ENCODE assay signal across 12 cellular contexts in genomic region chr11:76120513-76121081, GRCh38.
DNase-seq lines count a peak whose midpoint lies in the region; ATAC-seq and TF ChIP-seq lines count a peak whose summit lies in the region.
"Had no signal": no experiment of that assay in that cellular context is flagged by ENCODE, and none has a peak within 500 bp of the region (broad histone marks: within the 10 kb centered on the region; RNA-seq: fewer than 3 reads in every experiment).

No MANE protein-coding gene starts in this region.

- ATAC-seq in heart left ventricle = peak; percentile 35 to 69 (median 62)
- ATAC-seq in HG03280 (IDR thresholded peaks at IDR 0.05; ENCODE audit: unreplicated experiment) = no peak

- H3K4me1 ChIP-seq in ascending aorta = peaks cover 0 to 14% of the 10 kb centered on the region in 2 donors
- peaks cover 11 to 81% (median 50%) of the 10 kb centered on the region in 12 donors for H3K4me1 ChIP-seq in heart left ventricle

- DNase-seq in Ammon's horn (ENCODE audit: low spot score) (peak; percentile 13), ascending aorta (ENCODE audit: low spot score in 2 of 2) (no peak), heart left ventricle (peak in 4 of 5 donors; percentile 34 to 50 (median 44)), COLO829 (ENCODE audit: low spot score) (no peak), NOMO-1 treated with DMSO at 0.1 percent for 48 hours (lab: John Stamatoyannopoulos, UW; ENCODE audit: unreplicated experiment) (no peak), HT-29 (ENCODE audit: low spot score) (no peak)
- DNase-seq: erythroblast, PC-3 had no signal

- peak overlapping the region in 1 of 3 experiments; percentile 24 for H3K4me3 Mint-ChIP-seq in nephron
- H3K4me3 Mint-ChIP-seq: T-helper 2 cell treated with Interferon-gamma antibody and Interleukin-4, amounts not matched to agents 5 μg/mL and 100 μg/mL, for 36 hours had no signal

- 20 to 42% (median 30%) methylated on average over 5 of the region's 5 CpGs for WGBS in heart left ventricle, 4 donors

- H3K9me3 ChIP-seq in ascending aorta (no peaks in the 10 kb centered on the region), heart left ventricle (no peaks in the 10 kb centered on the region)

- peaks cover 10% of the 10 kb centered on the region for H3K36me3 Mint-ChIP-seq in nephron (ENCODE audit: low read depth)

- H3K27me3 ChIP-seq in ascending aorta (no peaks in the 10 kb centered on the region), heart left ventricle (no peaks in the 10 kb centered on the region)

- H3K27ac ChIP-seq in ascending aorta (peak overlapping the region; percentile 31 to 51), heart left ventricle (peak overlapping the region in 11 of 12 donors; percentile 2 to 76 (median 52))

- peak overlapping the region; percentile 51 to 90 (median 89) for H3K27ac Mint-ChIP-seq in nephron
- H3K27ac Mint-ChIP-seq: T-helper 2 cell treated with Interferon-gamma antibody and Interleukin-4, amounts not matched to agents 5 μg/mL and 100 μg/mL, for 36 hours had no signal

- peaks cover 26% of the 10 kb centered on the region for H3K4me1 Mint-ChIP-seq in nephron

- TF ChIP-seq CTCF in ascending aorta (IDR thresholded peaks at IDR 0.05) (no peak), heart left ventricle (IDR thresholded peaks at IDR 0.05) (no peak), nephron (IDR thresholded peaks at IDR 0.05; ENCODE audit: unreplicated experiment in 3 of 3) (no peak)

- peak in 1 of 2 donors; percentile 25 for TF ChIP-seq POLR2A in heart left ventricle (IDR thresholded peaks at IDR 0.05)

- intact Hi-C loops in ascending aorta (cut with DNase I) = no loop called here
- intact Hi-C loops in heart left ventricle (cut with DNase I) = loop anchor here in 3 of 10 donors (2.0 to 5.0 kb wide), 3 partner anchors 38 to 203 kb away; no protein-coding TSS in a partner anchor

- H3K4me3 ChIP-seq in ascending aorta (peak overlapping the region in 1 of 2 donors; percentile 24), heart left ventricle (peak overlapping the region in 1 of 12 donors; percentile 6)
- H3K4me3 ChIP-seq: skin epidermis had no signal

- H3K9me3 Mint-ChIP-seq in nephron = no peaks in the 10 kb centered on the region
- H3K9me3 Mint-ChIP-seq: T-helper 2 cell treated with Interferon-gamma antibody and Interleukin-4, amounts not matched to agents 5 μg/mL and 100 μg/mL, for 36 hours had no signal

- H3K36me3 ChIP-seq in ascending aorta = no peaks in the 10 kb centered on the region
- peaks cover 0 to 16% (median 0%) of the 10 kb centered on the region in 9 donors for H3K36me3 ChIP-seq in heart left ventricle

- H3K27me3 Mint-ChIP-seq in nephron (ENCODE audit: low read depth) = no peaks in the 10 kb centered on the region

Comparison
In these comparisons a context has a peak if more than half of its experiments do, and no peak if none do; other contexts are left out.
1. DNase-seq: peak in Ammon's horn (single experiment) and heart left ventricle (4 of 5); none in ascending aorta (0 of 2), COLO829 (single experiment), NOMO-1 treated with DMSO at 0.1 percent for 48 hours (single experiment) and HT-29 (single experiment).